Comparison of ENCODE assay signal across 23 cellular contexts in the genomic region with DNA sequence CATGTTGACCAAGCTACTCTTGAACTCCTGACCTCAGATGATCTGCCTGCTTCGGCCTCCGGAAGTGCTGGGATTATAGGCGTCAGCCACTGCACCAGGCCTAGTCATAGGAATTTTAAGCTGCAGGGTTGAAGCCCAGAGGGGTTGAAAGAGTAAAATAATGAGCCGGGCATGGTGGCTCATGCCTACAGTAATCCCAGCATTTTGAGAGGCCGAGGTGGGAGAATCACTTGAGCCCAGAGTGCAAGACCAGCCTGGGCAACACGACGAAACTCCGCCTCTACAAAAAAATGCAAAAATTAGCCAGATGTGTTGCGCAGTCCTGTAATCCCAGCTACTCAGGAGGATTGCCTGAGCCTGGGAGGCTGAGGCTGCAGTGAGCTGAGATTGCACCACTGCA.
"Had no signal": no experiment of that assay in that cellular context is flagged by ENCODE, and none has a peak within 500 bp of the region (broad histone marks: within the 10 kb centered on the region; RNA-seq: fewer than 3 reads in every experiment).

No MANE protein-coding gene starts in this region.

- DNase-seq: colonic mucosa; effector CD8-positive, alpha-beta T cell; foreskin melanocyte; left cardiac atrium; left lung; mesendoderm; midbrain; naive thymus-derived CD4-positive, alpha-beta T cell; sigmoid colon; spleen; stimulated activated CD4-positive, alpha-beta T cell treated with anti-CD3 and anti-CD28 coated beads, Interleukin-4, amount 100 ng/mL, for 4 hours; stimulated activated naive CD8-positive, alpha-beta T cell treated with anti-CD3 and anti-CD28 coated beads, Interleukin-15, amount 100 ng/mL, for 72 hours; transverse colon had no signal

- H3K9me3 ChIP-seq: colonic mucosa, left lung, sigmoid colon, suprapubic skin, vagina had no signal

- ATAC-seq: left cardiac atrium; left lung; naive thymus-derived CD4-positive, alpha-beta T cell; stimulated activated memory B cell treated with anti-CD40 and anti-IgM and Interleukin-4, amounts not matched to agents 10 μg/mL and 1 μg/mL and 100 μg/mL, for 72 hours; stimulated activated naive CD8-positive, alpha-beta T cell treated with anti-CD3 and anti-CD28 coated beads, Interleukin-15, amount 100 ng/mL, for 72 hours had no signal

- H3K4me3 Mint-ChIP-seq: dendritic cell treated with granulocyte-macrophage colony-stimulating factor and Interleukin-4, amounts not matched to agents 40 ng/mL and 50 ng/mL, for 4 days; naive thymus-derived CD4-positive, alpha-beta T cell; nephron; neural progenitor cell; stimulated activated memory B cell treated with anti-CD40 and anti-IgM and Interleukin-4, amounts not matched to agents 10 μg/mL and 1 μg/mL and 100 μg/mL, for 72 hours had no signal

- H3K4me1 Mint-ChIP-seq: nephron; stimulated activated memory B cell treated with anti-CD40 and anti-IgM and Interleukin-4, amounts not matched to agents 10 μg/mL and 1 μg/mL and 100 μg/mL, for 72 hours; stimulated activated naive CD8-positive, alpha-beta T cell treated with anti-CD3 and anti-CD28 coated beads, Interleukin-15, amount 100 ng/mL, for 72 hours had no signal

- H3K9ac ChIP-seq: neural progenitor cell, parathyroid adenoma had no signal

- H2AFZ ChIP-seq: neural progenitor cell, parathyroid adenoma had no signal

- H3K9me3 Mint-ChIP-seq: dendritic cell treated with granulocyte-macrophage colony-stimulating factor and Interleukin-4, amounts not matched to agents 40 ng/mL and 50 ng/mL, for 4 days; neural progenitor cell; stimulated activated naive CD8-positive, alpha-beta T cell treated with anti-CD3 and anti-CD28 coated beads, Interleukin-15, amount 100 ng/mL, for 72 hours had no signal

- H3K27ac Mint-ChIP-seq: dendritic cell treated with granulocyte-macrophage colony-stimulating factor and Interleukin-4, amounts not matched to agents 40 ng/mL and 50 ng/mL, for 4 days; nephron; neural progenitor cell; progenitor cell of endocrine pancreas; stimulated activated memory B cell treated with anti-CD40 and anti-IgM and Interleukin-4, amounts not matched to agents 10 μg/mL and 1 μg/mL and 100 μg/mL, for 72 hours had no signal

- H3K4me2 ChIP-seq: neural progenitor cell had no signal

- H3K27me3 Mint-ChIP-seq: progenitor cell of endocrine pancreas had no signal

- H3K36me3 ChIP-seq: colonic mucosa, esophagus muscularis mucosa, left lung, right atrium auricular region, sigmoid colon, spleen, suprapubic skin, transverse colon, vagina had no signal

- H3K4me1 ChIP-seq: colonic mucosa, esophagus muscularis mucosa, left lung, neural progenitor cell, parathyroid adenoma, right atrium auricular region, sigmoid colon, spleen, suprapubic skin, transverse colon, vagina had no signal

- H3K27ac ChIP-seq: colonic mucosa, esophagus muscularis mucosa, left lung, neural progenitor cell, parathyroid adenoma, right atrium auricular region, sigmoid colon, spleen, suprapubic skin, transverse colon, vagina had no signal

- H3K36me3 Mint-ChIP-seq: neural progenitor cell had no signal

- H3K27me3 ChIP-seq: colonic mucosa, esophagus muscularis mucosa, neural progenitor cell, right atrium auricular region, sigmoid colon, transverse colon, vagina had no signal

- H3K4me3 ChIP-seq: colonic mucosa, esophagus muscularis mucosa, left lung, neural progenitor cell, right atrium auricular region, sigmoid colon, spleen, suprapubic skin, transverse colon, vagina had no signal
